In genomic region chr13:42056585-42056984, GRCh38 we compare ENCODE assay signal across 25 cellular contexts. TPM values are rescaled to one million over a fixed set of nuclear protein-coding genes. Genes with fewer than 3 reads are reported as not detected.
DNase-seq lines count a peak whose midpoint lies in the region; ATAC-seq and TF ChIP-seq lines count a peak whose summit lies in the region.
"Had no signal": no experiment of that assay in that cellular context is flagged by ENCODE, and none has a peak within 500 bp of the region (broad histone marks: within the 10 kb centered on the region; RNA-seq: fewer than 3 reads in every experiment).

No MANE protein-coding gene starts in this region.

- POLR2A ChIA-PET in CD8-positive, alpha-beta T cell (lab: Charles Lee) = no interaction called here
- POLR2A ChIA-PET in T-cell (lab: Charles Lee) = interaction anchor here (0.5 to 0.6 kb wide), 2 partner anchors 125 to 1372 kb away, joined by 4 to 8 read pairs; no protein-coding TSS in a partner anchor
- POLR2A ChIA-PET in A673 (lab: Charles Lee; ENCODE audit: low non-redundant PET) = no interaction called here

- H3K27ac Mint-ChIP-seq in activated CD8-positive, alpha-beta memory T cell treated with anti-CD3 and anti-CD28 coated beads, Interleukin-2, amount 10 ng/mL, durations not matched to agents 7 days and 5 days = peak overlapping the region; percentile 54
- H3K27ac Mint-ChIP-seq in CD8-positive, alpha-beta T cell = peak overlapping the region; percentile 43
- peak overlapping the region in 1 of 2 donors; percentile 9 for H3K27ac Mint-ChIP-seq in T-cell
- H3K27ac Mint-ChIP-seq in T-helper 2 cell treated with Interferon-gamma antibody and Interleukin-4, amounts not matched to agents 5 μg/mL and 100 μg/mL, for 36 hours = no peak overlapping the region
- no peak overlapping the region for H3K27ac Mint-ChIP-seq in natural killer cell treated with Interleukin-12 subunit alpha and Interleukin-12 subunit beta and Interleukin-15 and Interleukin-18, amount 100 ng/mL, for 72 hours
- H3K27ac Mint-ChIP-seq: activated CD4-positive, alpha-beta T cell treated with anti-CD3 and anti-CD28 coated beads, Interleukin-2, amount 10 ng/mL, durations not matched to agents 7 days and 5 days; B cell; natural killer cell had no signal

- intact Hi-C loops in CD8-positive, alpha-beta T cell (cut with DNase I, micrococcal nuclease) = loop anchor here in 1 of 2 experiments (1.0 to 10.0 kb wide), 2 partner anchors 28 to 218 kb away; partner anchors contain the start of gene AKAP11
- intact Hi-C loops in A673 (cut with micrococcal nuclease; ENCODE audit: unreplicated experiment) = no loop called here

- H3K36me3 ChIP-seq in CD8-positive, alpha-beta T cell (ENCODE audit: insufficient read depth, low read length) = no peaks in the 10 kb centered on the region
- no peaks in the 10 kb centered on the region for H3K36me3 ChIP-seq in A673 (ENCODE audit: insufficient read depth, low read length, poor library complexity, severe bottlenecking)
- H3K36me3 ChIP-seq: colonic mucosa, ovary had no signal

- TF ChIP-seq CTCF in CD8-positive, alpha-beta T cell (IDR thresholded peaks at IDR 0.05) = no peak
- TF ChIP-seq CTCF in coronary artery (IDR thresholded peaks at IDR 0.05) = no peak
- no peak for TF ChIP-seq CTCF in A673 (conservative IDR thresholded peaks at IDR 0.05; ENCODE audit: low read depth, low read length)

- no peak overlapping the region for H3K27ac ChIP-seq in CD8-positive, alpha-beta T cell (ENCODE audit: low read depth, low read length)
- H3K27ac ChIP-seq in coronary artery (peak overlapping the region in 1 of 2 donors; percentile 11), A673 (ENCODE audit: low read depth, low read length, poor library complexity, severe bottlenecking) (no peak overlapping the region)
- H3K27ac ChIP-seq: colonic mucosa, ovary, RWPE1 had no signal

- H3K27me3 ChIP-seq in CD8-positive, alpha-beta T cell (ENCODE audit: insufficient read depth, low read length) = no peaks in the 10 kb centered on the region
- H3K27me3 ChIP-seq in A673 (replicated peaks; ENCODE audit: insufficient read depth, low read depth, low read length, poor library complexity) = no peaks in the 10 kb centered on the region
- H3K27me3 ChIP-seq: colonic mucosa, heart right ventricle, ovary had no signal

- peak; percentile 47 for ATAC-seq in activated CD8-positive, alpha-beta memory T cell treated with anti-CD3 and anti-CD28 coated beads, Interleukin-2, amount 10 ng/mL, durations not matched to agents 7 days and 5 days
- no peak for ATAC-seq in CD8-positive, alpha-beta T cell
- no peak for ATAC-seq in T-cell (replicated peaks in 1 of 4)
- ATAC-seq in natural killer cell treated with Interleukin-12 subunit alpha and Interleukin-12 subunit beta and Interleukin-15 and Interleukin-18, amount 100 ng/mL, for 72 hours = no peak
- ATAC-seq: natural killer cell had no signal

- CTCF ChIA-PET in activated CD8-positive, alpha-beta memory T cell treated with anti-CD3 and anti-CD28 coated beads, Interleukin-2, amount 10 ng/mL, durations not matched to agents 7 days and 5 days (lab: Charles Lee) = no interaction called here
- CTCF ChIA-PET in CD8-positive, alpha-beta T cell (lab: Charles Lee) = no interaction called here
- CTCF ChIA-PET in T-cell (lab: Charles Lee) (no interaction called here), A673 (lab: Charles Lee) (no interaction called here)

- H3K4me3 ChIP-seq in CD8-positive, alpha-beta T cell (ENCODE audit: low read depth, low read length) = no peak overlapping the region
- H3K4me3 ChIP-seq in coronary artery (peak overlapping the region; percentile 1), A673 (ENCODE audit: low read depth, low read length, poor library complexity, severe bottlenecking) (no peak overlapping the region)
- H3K4me3 ChIP-seq: colonic mucosa, heart right ventricle, lung, ovary had no signal

- peak overlapping the region; percentile 46 for H3K4me3 Mint-ChIP-seq in activated CD8-positive, alpha-beta memory T cell treated with anti-CD3 and anti-CD28 coated beads, Interleukin-2, amount 10 ng/mL, durations not matched to agents 7 days and 5 days
- peak overlapping the region; percentile 66 for H3K4me3 Mint-ChIP-seq in CD8-positive, alpha-beta T cell
- H3K4me3 Mint-ChIP-seq in T-cell = peak overlapping the region; percentile 21 to 52 (median 37)
- H3K4me3 Mint-ChIP-seq in T-helper 2 cell treated with Interferon-gamma antibody and Interleukin-4, amounts not matched to agents 5 μg/mL and 100 μg/mL, for 36 hours = no peak overlapping the region
- no peak overlapping the region for H3K4me3 Mint-ChIP-seq in natural killer cell treated with Interleukin-12 subunit alpha and Interleukin-12 subunit beta and Interleukin-15 and Interleukin-18, amount 100 ng/mL, for 72 hours
- H3K4me3 Mint-ChIP-seq: activated CD4-positive, alpha-beta T cell treated with anti-CD3 and anti-CD28 coated beads, Interleukin-2, amount 10 ng/mL, durations not matched to agents 7 days and 5 days; B cell; natural killer cell had no signal

- H3K4me1 Mint-ChIP-seq in activated CD8-positive, alpha-beta memory T cell treated with anti-CD3 and anti-CD28 coated beads, Interleukin-2, amount 10 ng/mL, durations not matched to agents 7 days and 5 days = peaks cover 24% of the 10 kb centered on the region
- H3K4me1 Mint-ChIP-seq in CD8-positive, alpha-beta T cell (ENCODE audit: low read depth) = peaks cover 18% of the 10 kb centered on the region
- H3K4me1 Mint-ChIP-seq in T-cell = peaks cover 6 to 19% (median 17%) of the 10 kb centered on the region in 3 donors
- H3K4me1 Mint-ChIP-seq in T-helper 2 cell treated with Interferon-gamma antibody and Interleukin-4, amounts not matched to agents 5 μg/mL and 100 μg/mL, for 36 hours (ENCODE audit: low read depth) = peaks cover 17% of the 10 kb centered on the region
- no peaks in the 10 kb centered on the region for H3K4me1 Mint-ChIP-seq in natural killer cell treated with Interleukin-12 subunit alpha and Interleukin-12 subunit beta and Interleukin-15 and Interleukin-18, amount 100 ng/mL, for 72 hours (ENCODE audit: low read depth in 2 of 2)
- H3K4me1 Mint-ChIP-seq: B cell, natural killer cell had no signal

- BruUV-seq in A673 (replicated peaks; lab: Mats Ljungman, UMichigan) = no TSS peak

- no peak for DNase-seq in activated CD8-positive, alpha-beta memory T cell treated with anti-CD3 and anti-CD28 coated beads, Interleukin-2, amount 10 ng/mL, durations not matched to agents 7 days and 5 days
- no peak for DNase-seq in activated CD8-positive, alpha-beta memory T cell treated with anti-CD3 and anti-CD28 coated beads, Interleukin-2, amount 50 U/mL, for 4 hours
- DNase-seq in CD8-positive, alpha-beta T cell = no peak
- DNase-seq in T-cell = no peak
- DNase-seq in coronary artery (ENCODE audit: low spot score) = no peak
- DNase-seq in T-helper 2 cell treated with Interferon-gamma antibody and Interleukin-4, amounts not matched to agents 5 μg/mL and 100 μg/mL, for 36 hours (ENCODE audit: low spot score) = no peak
- no peak for DNase-seq in natural killer cell treated with Interleukin-12 subunit alpha and Interleukin-12 subunit beta and Interleukin-15 and Interleukin-18, amount 100 ng/mL, for 72 hours (ENCODE audit: low spot score)
- DNase-seq in A673 (ENCODE audit: low spot score) = no peak
- DNase-seq: activated CD4-positive, alpha-beta T cell treated with anti-CD3 and anti-CD28 coated beads, Interleukin-2, amount 10 ng/mL, durations not matched to agents 7 days and 5 days; Caco-2; colonic mucosa; effector memory CD4-positive, alpha-beta T cell; erythroblast; foreskin fibroblast; heart right ventricle; natural killer cell; NCI-H2081 treated with DMSO at 0.1 percent for 48 hours; NCI-H774; ovary; retina; stimulated activated CD4-positive, alpha-beta T cell treated with anti-CD3 and anti-CD28 coated beads, Interleukin-2, amount 100 ng/mL, for 24 hours; trophoblast cell had no signal

- no peaks in the 10 kb centered on the region for H3K9me3 Mint-ChIP-seq in activated CD8-positive, alpha-beta memory T cell treated with anti-CD3 and anti-CD28 coated beads, Interleukin-2, amount 10 ng/mL, durations not matched to agents 7 days and 5 days (ENCODE audit: low read depth)
- H3K9me3 Mint-ChIP-seq in CD8-positive, alpha-beta T cell = peaks cover 6% of the 10 kb centered on the region
- peaks cover 0 to 6% (median 0%) of the 10 kb centered on the region in 3 donors for H3K9me3 Mint-ChIP-seq in T-cell
- peaks cover 5% of the 10 kb centered on the region for H3K9me3 Mint-ChIP-seq in T-helper 2 cell treated with Interferon-gamma antibody and Interleukin-4, amounts not matched to agents 5 μg/mL and 100 μg/mL, for 36 hours
- H3K9me3 Mint-ChIP-seq in natural killer cell treated with Interleukin-12 subunit alpha and Interleukin-12 subunit beta and Interleukin-15 and Interleukin-18, amount 100 ng/mL, for 72 hours = no peaks in the 10 kb centered on the region
- H3K9me3 Mint-ChIP-seq: natural killer cell had no signal

- no peaks in the 10 kb centered on the region for H3K27me3 Mint-ChIP-seq in activated CD8-positive, alpha-beta memory T cell treated with anti-CD3 and anti-CD28 coated beads, Interleukin-2, amount 10 ng/mL, durations not matched to agents 7 days and 5 days
- H3K27me3 Mint-ChIP-seq in CD8-positive, alpha-beta T cell (ENCODE audit: low read depth) = no peaks in the 10 kb centered on the region
- H3K27me3 Mint-ChIP-seq in T-cell = no peaks in the 10 kb centered on the region
- no peaks in the 10 kb centered on the region for H3K27me3 Mint-ChIP-seq in T-helper 2 cell treated with Interferon-gamma antibody and Interleukin-4, amounts not matched to agents 5 μg/mL and 100 μg/mL, for 36 hours (ENCODE audit: low read depth)
- peaks cover 9 to 19% of the 10 kb centered on the region in 2 donors for H3K27me3 Mint-ChIP-seq in natural killer cell treated with Interleukin-12 subunit alpha and Interleukin-12 subunit beta and Interleukin-15 and Interleukin-18, amount 100 ng/mL, for 72 hours
- H3K27me3 Mint-ChIP-seq: activated CD4-positive, alpha-beta T cell treated with anti-CD3 and anti-CD28 coated beads, Interleukin-2, amount 10 ng/mL, durations not matched to agents 7 days and 5 days had no signal

- no peaks in the 10 kb centered on the region for H3K4me1 ChIP-seq in CD8-positive, alpha-beta T cell (ENCODE audit: insufficient read depth, low read length)
- H3K4me1 ChIP-seq in A673 (ENCODE audit: insufficient read depth, low read length, poor library complexity, severe bottlenecking) = no peaks in the 10 kb centered on the region
- H3K4me1 ChIP-seq: Caco-2, colonic mucosa had no signal

- H3K9me3 ChIP-seq in CD8-positive, alpha-beta T cell (ENCODE audit: low read length) = no peaks in the 10 kb centered on the region
- no peaks in the 10 kb centered on the region for H3K9me3 ChIP-seq in A673 (ENCODE audit: low read depth, low read length, poor library complexity, severe bottlenecking)
- H3K9me3 ChIP-seq: Caco-2, colonic mucosa, ovary had no signal

- peaks cover 33% of the 10 kb centered on the region for H3K36me3 Mint-ChIP-seq in activated CD8-positive, alpha-beta memory T cell treated with anti-CD3 and anti-CD28 coated beads, Interleukin-2, amount 10 ng/mL, durations not matched to agents 7 days and 5 days
- H3K36me3 Mint-ChIP-seq in CD8-positive, alpha-beta T cell = peaks cover 9% of the 10 kb centered on the region
- peaks cover 10% of the 10 kb centered on the region for H3K36me3 Mint-ChIP-seq in T-cell
- H3K36me3 Mint-ChIP-seq in T-helper 2 cell treated with Interferon-gamma antibody and Interleukin-4, amounts not matched to agents 5 μg/mL and 100 μg/mL, for 36 hours (ENCODE audit: low read depth) = peaks cover 23% of the 10 kb centered on the region
- H3K36me3 Mint-ChIP-seq in natural killer cell treated with Interleukin-12 subunit alpha and Interleukin-12 subunit beta and Interleukin-15 and Interleukin-18, amount 100 ng/mL, for 72 hours = no peaks in the 10 kb centered on the region
- H3K36me3 Mint-ChIP-seq: natural killer cell had no signal

RNA-seq across cellular contexts. Expression of gene DGKH, which starts 8.1 kb away (rescaled TPM):
- 10 to 100 TPM; 20.0 to 24.7 TPM for total RNA-seq in activated CD8-positive, alpha-beta memory T cell treated with anti-CD3 and anti-CD28 coated beads, Interleukin-2, amount 10 ng/mL, durations not matched to agents 7 days and 5 days
- 1 to 10 TPM; 5.2 to 5.4 TPM for total RNA-seq in CD8-positive, alpha-beta T cell
- total RNA-seq in T-cell (10 to 100 TPM in 2 of 5 donors, 1 to 10 TPM in 3; 8.6 to 14.6 (median 8.8) TPM), A673 (2021) (13.1 and 13.8 TPM in 2 replicates)
- total RNA-seq in natural killer cell treated with Interleukin-12 subunit alpha and Interleukin-12 subunit beta and Interleukin-15 and Interleukin-18, amount 100 ng/mL, for 72 hours = 10 to 100 TPM in 1 of 2 donors, 1 to 10 TPM in 1; 7.4 to 21.1 TPM

Comparison
In these comparisons a context has a peak if more than half of its experiments do, and no peak if none do; other contexts are left out.
1. H3K27ac Mint-ChIP-seq: peak in activated CD8-positive, alpha-beta memory T cell treated with anti-CD3 and anti-CD28 coated beads, Interleukin-2, amount 10 ng/mL, durations not matched to agents 7 days and 5 days (single experiment) and CD8-positive, alpha-beta T cell (single experiment); none in T-helper 2 cell treated with Interferon-gamma antibody and Interleukin-4, amounts not matched to agents 5 μg/mL and 100 μg/mL, for 36 hours (single experiment) and natural killer cell treated with Interleukin-12 subunit alpha and Interleukin-12 subunit beta and Interleukin-15 and Interleukin-18, amount 100 ng/mL, for 72 hours (0 of 2).
2. H3K4me3 Mint-ChIP-seq: peak in activated CD8-positive, alpha-beta memory T cell treated with anti-CD3 and anti-CD28 coated beads, Interleukin-2, amount 10 ng/mL, durations not matched to agents 7 days and 5 days (single experiment), CD8-positive, alpha-beta T cell (single experiment) and T-cell (3 of 3); none in T-helper 2 cell treated with Interferon-gamma antibody and Interleukin-4, amounts not matched to agents 5 μg/mL and 100 μg/mL, for 36 hours (single experiment) and natural killer cell treated with Interleukin-12 subunit alpha and Interleukin-12 subunit beta and Interleukin-15 and Interleukin-18, amount 100 ng/mL, for 72 hours (single experiment).
3. POLR2A ChIA-PET loops: an anchor here in T-cell (0.5 to 0.6 kb wide); none called in CD8-positive, alpha-beta T cell and A673.